ENCODE assay signal across 27 cellular contexts in the genomic region with DNA sequence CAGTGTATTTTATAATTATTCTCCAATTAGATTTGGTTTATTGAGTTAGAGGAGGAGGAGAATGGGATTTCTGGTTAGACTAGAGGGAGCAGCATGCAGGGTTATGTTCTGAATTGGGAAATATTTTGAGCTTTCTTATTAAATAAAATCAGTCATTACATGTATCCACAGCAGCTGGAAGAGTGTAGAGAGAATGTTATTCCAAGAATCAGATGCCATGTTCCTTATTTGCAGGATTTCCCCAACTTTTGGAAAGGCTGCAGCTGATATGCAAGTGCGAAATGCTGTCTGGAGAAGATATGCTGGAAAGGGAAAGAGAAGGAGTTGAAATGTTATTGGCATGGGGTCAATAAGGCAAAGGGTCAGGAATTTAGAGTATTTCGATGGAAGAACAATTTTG.
"Had no signal": no experiment of that assay in that cellular context is flagged by ENCODE, and none has a peak within 500 bp of the region (broad histone marks: within the 10 kb centered on the region; RNA-seq: fewer than 3 reads in every experiment).

No MANE protein-coding gene starts in this region.

- H3K4me1 ChIP-seq: left lung, pancreas, prostate gland, testis, transverse colon had no signal

- H3K4me3 ChIP-seq: left lung, lower lobe of right lung, pancreas, prostate gland, skin epidermis, stomach, testis, thyroid gland, transverse colon, upper lobe of right lung had no signal

- H3K36me3 ChIP-seq: left lung, lower lobe of right lung, pancreas, prostate gland, stomach, thyroid gland, transverse colon, upper lobe of right lung had no signal

- H3K27me3 ChIP-seq: left lung, stomach, testis, transverse colon, upper lobe of right lung had no signal

- H3K9me3 ChIP-seq: left lung, lower lobe of right lung, pancreas, prostate gland, stomach, testis, thyroid gland, transverse colon, upper lobe of right lung had no signal

- H3K27ac ChIP-seq: left lung, lower lobe of right lung, pancreas, prostate gland, skin epidermis, stomach, testis, thyroid gland, transverse colon, upper lobe of right lung had no signal

- ATAC-seq: left colon; left lung; lower lobe of right lung; naive thymus-derived CD8-positive, alpha-beta T cell; pancreas; sciatic nerve; stimulated activated naive B cell treated with anti-CD40 and anti-IgM and Interleukin-4, amounts not matched to agents 10 μg/mL and 1 μg/mL and 100 μg/mL, for 72 hours; stimulated activated naive CD8-positive, alpha-beta T cell treated with anti-CD3 and anti-CD28 coated beads, Interleukin-15, Interleukin-2, amounts not matched to agents 100 U/mL and 50 U/mL, for 24 hours; upper lobe of right lung had no signal

- DNase-seq: head of caudate nucleus; hippocampal formation; kidney glomerular epithelial cell; left colon; left lung; lower lobe of right lung; mammary epithelial cell; mesenchymal stem cell; naive thymus-derived CD8-positive, alpha-beta T cell; nucleus accumbens; pancreas; posterior cingulate gyrus; retina; stimulated activated CD4-positive, alpha-beta T cell treated with anti-CD3 and anti-CD28 coated beads, Interleukin-12 subunit alpha, Interleukin-12 subunit beta, amount 100 ng/mL, for 4 hours; stimulated activated CD4-positive, alpha-beta T cell treated with anti-CD3 and anti-CD28 coated beads, Interleukin-15, amount 100 ng/mL, for 24 hours; stimulated activated CD4-positive, alpha-beta T cell treated with anti-CD3 and anti-CD28 coated beads, Interleukin-2, amount 100 ng/mL, for 24 hours; stimulated activated CD4-positive, alpha-beta T cell treated with anti-CD3 and anti-CD28 coated beads, Interleukin-4, amount 100 ng/mL, for 1 hour; stimulated activated naive B cell treated with anti-CD40 and anti-IgM and Interleukin-4, amounts not matched to agents 10 μg/mL and 1 μg/mL and 100 μg/mL, for 72 hours; stimulated activated naive CD8-positive, alpha-beta T cell treated with anti-CD3 and anti-CD28 coated beads, Interleukin-15, Interleukin-2, amounts not matched to agents 100 U/mL and 50 U/mL, for 24 hours; stomach; testis; thyroid gland; transverse colon; upper lobe of right lung had no signal
